8 cellular contexts compared by ENCODE assay signal in genomic region chr1:43651188-43651587, GRCh38. TPM values are rescaled to one million over a fixed set of nuclear protein-coding genes. Genes with fewer than 3 reads are reported as not detected.
A peak's percentile ranks its signal among the peaks of the same experiment; 100 is the strongest.
DNase-seq lines count a peak whose midpoint lies in the region; ATAC-seq and TF ChIP-seq lines count a peak whose summit lies in the region.

No MANE protein-coding gene starts in this region.

- TF ChIP-seq CTCF in heart right ventricle (IDR thresholded peaks at IDR 0.05): no peak
- TF ChIP-seq CTCF in astrocyte of the spinal cord (IDR thresholded peaks at IDR 0.05; ENCODE audit: low read depth, low read length): no peak
- no peak for TF ChIP-seq CTCF in lung (IDR thresholded peaks at IDR 0.05; ENCODE audit: control extremely low read depth, extremely low read depth)
- TF ChIP-seq CTCF in vagina (IDR thresholded peaks at IDR 0.05): no peak

- H3K27me3 ChIP-seq in heart right ventricle: no peaks in the 10 kb centered on the region
- H3K27me3 ChIP-seq in lung (ENCODE audit: control insufficient read depth, insufficient read depth): no peaks in the 10 kb centered on the region
- H3K27me3 ChIP-seq in vagina: no peaks in the 10 kb centered on the region

- H3K36me3 ChIP-seq in heart right ventricle (peaks cover 0 to 36% (median 20%) of the 10 kb centered on the region in 9 donors), lung (ENCODE audit: control insufficient read depth in 2 of 2, insufficient read depth in 2 of 2, low read length in 2 of 2) (peaks cover 12 to 16% of the 10 kb centered on the region in 2 donors), vagina (peaks cover 3 to 31% of the 10 kb centered on the region in 2 donors)

- H3K4me3 ChIP-seq in heart right ventricle: peak overlapping the region in 9 of 10 donors; percentile 46 to 93 (median 81)
- peak overlapping the region; percentile 87 for H3K4me3 ChIP-seq in astrocyte of the spinal cord (ENCODE audit: low read depth, low read length)
- H3K4me3 ChIP-seq in lung: peak overlapping the region; percentile 20
- H3K4me3 ChIP-seq in vagina: peak overlapping the region; percentile 63 to 90

- ATAC-seq in heart right ventricle (no peak), left cardiac atrium (no peak), lung (ENCODE audit: insufficient read depth, low FRiP score) (no peak), HG03520 (IDR thresholded peaks at IDR 0.05; ENCODE audit: unreplicated experiment) (no peak)

- peaks cover 9 to 40% (median 19%) of the 10 kb centered on the region in 9 donors for H3K4me1 ChIP-seq in heart right ventricle
- peaks cover 2 to 10% of the 10 kb centered on the region in 2 donors for H3K4me1 ChIP-seq in lung (ENCODE audit: control insufficient read depth in 2 of 2, insufficient read depth in 2 of 2, low read length in 2 of 2)
- H3K4me1 ChIP-seq in vagina: peaks cover 32% of the 10 kb centered on the region

- H3K27ac ChIP-seq in heart right ventricle (peak overlapping the region in 4 of 10 donors; percentile 94 to 95 (median 94)), lung (ENCODE audit: low read depth in 1 of 2, low read length in 1 of 2) (peak overlapping the region; percentile 45 to 79), vagina (peak overlapping the region; percentile 21)

- WGBS in heart right ventricle, 2 donors: 39 to 52% methylated on average over 6 of the region's 6 CpGs
- WGBS in lung, 2 donors: 55 to 67% methylated on average over 6 of the region's 6 CpGs

- TF ChIP-seq POLR2A in vagina (IDR thresholded peaks at IDR 0.05): no peak

- intact Hi-C loops in heart right ventricle (cut with DNase I): loop anchor here in 7 of 10 donors (5.0 to 10.0 kb wide), 5 partner anchors 54 to 124 kb away; partner anchors contain the start of genes PTPRF (in 4 of the 7) and ST3GAL3 (in 2 of the 7)
- intact Hi-C loops in left cardiac atrium (cut with DNase I): loop anchor here in 1 of 2 donors (2.0 to 5.0 kb wide), 2 partner anchors 56 to 120 kb away; partner anchors contain the start of genes PTPRF and ST3GAL3
- intact Hi-C loops in vagina (cut with DNase I): no loop called here

- in situ Hi-C loops in astrocyte of the spinal cord (cut with HindIII; ENCODE audit: low sequenced_read_pairs): no loop called here

- H3K9me3 ChIP-seq in heart right ventricle: no peaks in the 10 kb centered on the region
- no peaks in the 10 kb centered on the region for H3K9me3 ChIP-seq in lung (ENCODE audit: control insufficient read depth in 2 of 2, insufficient read depth in 1 of 2, low read length in 1 of 2)
- H3K9me3 ChIP-seq in vagina: no peaks in the 10 kb centered on the region

- DNase-seq in heart right ventricle (no peak), left cardiac atrium (no peak), astrocyte of the spinal cord (ENCODE audit: low read depth, low spot score) (no peak), lung (ENCODE audit: low spot score) (no peak), vagina (ENCODE audit: extremely low spot score in 2 of 2) (no peak), NOMO-1 (lab: John Stamatoyannopoulos, UW; ENCODE audit: unreplicated experiment in 2 of 2) (no peak), occipital lobe (lab: John Stamatoyannopoulos, UW) (no peak)

RNA-seq across cellular contexts. Expression of gene KDM4A, which starts 1.2 kb away (rescaled TPM):
- total RNA-seq in heart right ventricle: 10 to 100 TPM; 11.3 to 26.7 (median 19.6) TPM
- 1 to 10 TPM; 5.9 to 6.1 TPM for polyA plus RNA-seq in heart right ventricle
- total RNA-seq in left cardiac atrium: 10 to 100 TPM; 13.7 to 15.3 TPM
- total RNA-seq in lung: 10 to 100 TPM; 42.0 to 70.4 TPM
- polyA plus RNA-seq in lung: 10 to 100 TPM; 12.2 to 14.7 TPM
- total RNA-seq in vagina: 21.9 TPM
- 51.2 TPM for total RNA-seq in occipital lobe

RNA-seq across cellular contexts. Expression of gene ST3GAL3, which starts 56.1 kb away (rescaled TPM):
- total RNA-seq in heart right ventricle (10 to 100 TPM; 27.7 to 39.3 (median 32.2) TPM), left cardiac atrium (10 to 100 TPM; 19.4 to 25.9 TPM), lung (10 to 100 TPM; 20.5 to 28.0 TPM), vagina (18.7 TPM), occipital lobe (25.7 TPM)
- polyA plus RNA-seq in heart right ventricle (10 to 100 TPM; 14.5 to 27.4 TPM), lung (10 to 100 TPM in 1 of 2 donors, 1 to 10 TPM in 1; 8.4 to 13.6 TPM)

Comparison
In these comparisons a context has a peak if more than half of its experiments do, and no peak if none do; other contexts are left out.
1. H3K4me3 ChIP-seq: peak in every context shown above with its lines; median percentile 87 in astrocyte of the spinal cord; 81 in heart right ventricle; 76 in vagina; 20 in lung.